ENCODE assay signal across 22 cellular contexts in genomic region chr11:87391501-87391900, GRCh38.
DNase-seq lines count a peak whose midpoint lies in the region; ATAC-seq and TF ChIP-seq lines count a peak whose summit lies in the region.
"Had no signal": no experiment of that assay in that cellular context is flagged by ENCODE, and none has a peak within 500 bp of the region (broad histone marks: within the 10 kb centered on the region; RNA-seq: fewer than 3 reads in every experiment).

No MANE protein-coding gene starts in this region.

- no peaks in the 10 kb centered on the region for H3F3A ChIP-seq in neural progenitor cell (ENCODE audit: low read depth)

- no peaks in the 10 kb centered on the region for H3K4me1 ChIP-seq in neural progenitor cell

- TF ChIP-seq CTCF in fibroblast of the aortic adventitia (IDR thresholded peaks at IDR 0.05; ENCODE audit: insufficient read depth, low read length): no peak
- no peak for TF ChIP-seq CTCF in neural progenitor cell (IDR thresholded peaks at IDR 0.05)

- H3K9me3 Mint-ChIP-seq in neural progenitor cell: peaks cover 8% of the 10 kb centered on the region

- no peaks in the 10 kb centered on the region for H4K20me1 ChIP-seq in neural progenitor cell (ENCODE audit: low read depth)

- DNase-seq in fibroblast of the aortic adventitia (ENCODE audit: low read depth): peak; percentile 84
- no peak for DNase-seq in left cardiac atrium
- no peak for DNase-seq in neural progenitor cell (ENCODE audit: low spot score)
- no peak for DNase-seq in retina
- no peak for DNase-seq in central memory CD4-positive, alpha-beta T cell
- no peak for DNase-seq in posterior cingulate gyrus
- no peak for DNase-seq in GM19240 (ENCODE audit: insufficient read length, low spot score)
- DNase-seq: Calu3; CD8-positive, alpha-beta memory T cell; DND-41; Karpas-422; NCI-H1092; NCI-H1417 treated with DMSO at 0.1 percent for 48 hours; NCI-H1694 treated with DMSO at 0.1 percent for 48 hours; NCI-H2081; NCI-H2227 treated with DMSO at 0.1 percent for 48 hours; NCI-H526 treated with DMSO at 0.1 percent for 48 hours; SHP77 had no signal

- no peaks in the 10 kb centered on the region for H3K27me3 ChIP-seq in neural progenitor cell

- H3K36me3 ChIP-seq in neural progenitor cell: no peaks in the 10 kb centered on the region

- H3K9me3 ChIP-seq in neural progenitor cell (ENCODE audit: low read depth): no peaks in the 10 kb centered on the region

- H3K4me1 Mint-ChIP-seq in neural progenitor cell: no peaks in the 10 kb centered on the region
- H3K4me1 Mint-ChIP-seq: B cell; CD8-positive, alpha-beta memory T cell had no signal

- H3K36me3 Mint-ChIP-seq in neural progenitor cell: peaks cover 2% of the 10 kb centered on the region

- no peak overlapping the region for H3K4me3 Mint-ChIP-seq in neural progenitor cell
- H3K4me3 Mint-ChIP-seq: B cell; CD8-positive, alpha-beta memory T cell had no signal

- no peak overlapping the region for H3K27ac ChIP-seq in neural progenitor cell
- H3K27ac ChIP-seq: C4-2B, PC-9 had no signal

- H2AFZ ChIP-seq in neural progenitor cell (replicated peaks): peak overlapping the region; percentile 46
- H2AFZ ChIP-seq: PC-9 had no signal

- H3K4me3 ChIP-seq in fibroblast of the aortic adventitia (ENCODE audit: low read depth, low read length) (no peak overlapping the region), neural progenitor cell (no peak overlapping the region)
- H3K4me3 ChIP-seq: PC-9 had no signal

- ATAC-seq in left cardiac atrium: peak; percentile 50 to 67
- ATAC-seq: HepG2 had no signal

- H3K27me3 Mint-ChIP-seq in neural progenitor cell (ENCODE audit: insufficient read depth, low read depth): no peaks in the 10 kb centered on the region
- H3K27me3 Mint-ChIP-seq: B cell had no signal

- H3K79me2 ChIP-seq in neural progenitor cell (ENCODE audit: low read depth): no peaks in the 10 kb centered on the region

- no peak overlapping the region for H3K4me2 ChIP-seq in neural progenitor cell
- H3K4me2 ChIP-seq: PC-9 had no signal

- H3K9ac ChIP-seq in neural progenitor cell: no peak overlapping the region

- intact Hi-C loops in left cardiac atrium (cut with DNase I): no loop called here
- intact Hi-C loops in posterior cingulate gyrus (cut with DNase I): no loop called here

- H3K27ac Mint-ChIP-seq in neural progenitor cell: no peak overlapping the region
- H3K27ac Mint-ChIP-seq: B cell; CD8-positive, alpha-beta memory T cell had no signal
